Comparison of ENCODE assay signal across 9 cellular contexts in the genomic region with DNA sequence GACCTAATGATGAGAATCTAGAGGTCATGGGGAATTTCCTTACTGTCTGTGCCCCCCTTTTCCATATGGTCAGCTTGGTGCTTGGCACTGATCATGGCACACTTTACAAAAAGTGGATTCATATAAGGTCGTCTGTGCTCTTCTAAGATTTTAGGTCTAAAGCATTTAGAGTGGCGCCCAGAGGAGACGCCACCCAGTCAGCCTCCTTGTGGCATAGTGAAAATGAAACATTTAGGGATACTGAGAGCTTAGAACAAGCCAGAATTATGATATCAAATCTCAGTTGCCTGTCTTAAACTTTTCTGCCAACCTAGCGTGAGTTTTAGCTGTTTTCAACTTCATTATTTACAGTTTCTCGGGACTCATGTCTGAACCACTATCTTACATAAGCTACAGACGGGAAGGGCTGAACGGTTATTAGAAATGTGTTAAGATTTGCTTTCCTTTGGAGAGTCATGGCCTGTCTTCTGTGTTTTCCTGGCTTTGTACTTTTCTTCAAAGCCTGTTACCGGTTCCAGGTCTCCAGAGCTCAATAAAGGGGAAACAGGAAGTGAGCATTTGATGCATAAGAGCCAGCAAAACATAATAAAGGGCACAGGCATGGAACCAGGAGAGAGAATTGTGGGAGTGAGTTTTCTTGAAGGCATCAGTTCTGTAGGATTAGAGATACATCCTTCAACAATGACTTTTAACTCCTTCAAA. TPM values are rescaled to one million over a fixed set of nuclear protein-coding genes. Genes with fewer than 3 reads are reported as not detected.
DNase-seq lines count a peak whose midpoint lies in the region; ATAC-seq and TF ChIP-seq lines count a peak whose summit lies in the region.
"Had no signal": no experiment of that assay in that cellular context is flagged by ENCODE, and none has a peak within 500 bp of the region (broad histone marks: within the 10 kb centered on the region; RNA-seq: fewer than 3 reads in every experiment).

No MANE protein-coding gene starts in this region.

- H3K4ac ChIP-seq in IMR-90 (ENCODE audit: low read depth, low read length) = peak overlapping the region; percentile 74

- peaks cover 25 to 69% of the 10 kb centered on the region in 2 experiments for H3K79me1 ChIP-seq in IMR-90 (ENCODE audit: low read depth in 1 of 2, low read length in 2 of 2)

- peak; percentile 11 to 28 for DNase-seq in activated CD4-positive, alpha-beta T cell treated with anti-CD3 and anti-CD28 coated beads, Interleukin-2, amount 50 U/mL, for 48 hours
- DNase-seq in activated CD4-positive, alpha-beta T cell treated with anti-CD3 and anti-CD28 coated beads, Interleukin-2, amount 50 U/mL, for 4 hours = no peak
- DNase-seq in IMR-90 (no peak), dermis blood vessel endothelial cell (peak; percentile 86), SIG-M5 (lab: John Stamatoyannopoulos, UW) (no peak), NCI-H187 treated with DMSO at 0.1 percent for 48 hours (lab: John Stamatoyannopoulos, UW) (no peak)

- TF ChIP-seq RAD21 in IMR-90 (IDR thresholded peaks at IDR 0.05; ENCODE audit: low read length) = no peak

- dilution Hi-C loops in IMR-90 (cut with HindIII; ENCODE audit: low sequenced_read_pairs, unreplicated experiment) = no loop called here

- H4K20me1 ChIP-seq in IMR-90 (ENCODE audit: insufficient read depth, low read length) = peaks cover 20% of the 10 kb centered on the region

- H2BK120ac ChIP-seq in IMR-90 (ENCODE audit: low read depth, low read length) = peak overlapping the region; percentile 39

- POLR2A ChIA-PET in IMR-90 (lab: Charles Lee; ENCODE audit: unreplicated experiment) = interaction anchor here (0.6 kb wide), 1 partner anchor 13 kb away, joined by 3 read pairs; no protein-coding TSS in a partner anchor

- in situ Hi-C loops in IMR-90 (cut with MboI; ENCODE audit: low sequenced_read_pairs) = loop anchor here (5.0 kb wide), 1 partner anchor 75 kb away; no protein-coding TSS in a partner anchor

- H3K4me2 ChIP-seq in IMR-90 (ENCODE audit: low read depth, low read length) = peak overlapping the region; percentile 81; the same call in 1 of the 2 replicates

- no TSS peak for BruUV-seq in IMR-90 (replicated peaks; lab: Mats Ljungman, UMichigan)

- H4K8ac ChIP-seq in IMR-90 (ENCODE audit: low read depth in 2 of 2, low read length in 2 of 2) = peak overlapping the region; percentile 9 to 47; a peak in 1 of 4 replicates

- TF ChIP-seq CTCF in IMR-90 (conservative IDR thresholded peaks at IDR 0.05; ENCODE audit: low read depth, low read length) = no peak

- H3K9ac ChIP-seq in IMR-90 (ENCODE audit: low read depth, low read length) (no peak overlapping the region), skeletal muscle tissue (ENCODE audit: low read depth in 1 of 3, low read length in 3 of 3) (peak overlapping the region; percentile 16 to 47 (median 46))

- ATAC-seq in IMR-90 (ENCODE audit: low read depth) (no peak), GM18861 (IDR thresholded peaks at IDR 0.05; ENCODE audit: unreplicated experiment) (no peak)

- TF ChIP-seq POLR2A in IMR-90 (IDR thresholded peaks at IDR 0.05; ENCODE audit: low read depth, low read length) = no peak

- H3K36me3 ChIP-seq in IMR-90 (ENCODE audit: control insufficient read depth, insufficient read depth, low read length) (no peaks in the 10 kb centered on the region), skeletal muscle tissue (ENCODE audit: control insufficient read depth in 3 of 3, insufficient read depth in 3 of 3, low read length in 3 of 3) (no peaks in the 10 kb centered on the region)
- H3K36me3 ChIP-seq: neutrophil had no signal

- H2BK15ac ChIP-seq in IMR-90 (ENCODE audit: low read depth, low read length) = peak overlapping the region; percentile 25; the same call in 1 of the 3 replicates

- peaks cover 14% of the 10 kb centered on the region for H3K9me1 ChIP-seq in IMR-90 (ENCODE audit: insufficient read depth, low read length)

- peak overlapping the region; percentile 55; the same call in 1 of the 2 replicates for H3K23ac ChIP-seq in IMR-90 (ENCODE audit: low read depth, low read length)

- H4K5ac ChIP-seq in IMR-90 (ENCODE audit: low read depth, low read length) = peak overlapping the region; percentile 43; the same call in 1 of the 2 replicates

- peak overlapping the region; percentile 33; the same call in 1 of the 2 replicates for H4K91ac ChIP-seq in IMR-90 (ENCODE audit: insufficient read depth, low read depth, low read length)

- CTCF ChIA-PET in IMR-90 (lab: Yijun Ruan, JAX) = interaction anchor here (0.8 to 1.5 kb wide), 2 partner anchors 31 to 99 kb away, joined by 3 to 4 read pairs; no protein-coding TSS in a partner anchor

- no peaks in the 10 kb centered on the region for H3K9me3 ChIP-seq in IMR-90 (ENCODE audit: control insufficient read depth, insufficient read depth, low read length)
- no peaks in the 10 kb centered on the region for H3K9me3 ChIP-seq in skeletal muscle tissue (ENCODE audit: control insufficient read depth in 3 of 3, low read length in 3 of 3)
- H3K9me3 ChIP-seq: neutrophil had no signal

- 0 out of 2 replicates have a peak overlapping the region, but pooled peaks have one; percentile 14 for H3K27ac ChIP-seq in IMR-90 (ENCODE audit: insufficient read depth, low read length)
- peak overlapping the region; percentile 88 for H3K27ac ChIP-seq in skeletal muscle tissue (ENCODE audit: low read depth, low read length)
- H3K27ac ChIP-seq: neutrophil had no signal

- peak overlapping the region; percentile 50 for H2AK5ac ChIP-seq in IMR-90 (ENCODE audit: low read depth, low read length)

- no peaks in the 10 kb centered on the region for H3K27me3 ChIP-seq in IMR-90 (ENCODE audit: control insufficient read depth, insufficient read depth, low read length)
- no peaks in the 10 kb centered on the region for H3K27me3 ChIP-seq in skeletal muscle tissue (ENCODE audit: control insufficient read depth in 3 of 3, insufficient read depth in 3 of 3, low read length in 3 of 3)
- H3K27me3 ChIP-seq: neutrophil had no signal

- H3K56ac ChIP-seq in IMR-90 (ENCODE audit: extremely low read depth, insufficient read depth, low read length) = no peak overlapping the region

- H3K4me3 ChIP-seq in IMR-90 (ENCODE audit: insufficient read depth, low read depth, low read length) (no peak overlapping the region), skeletal muscle tissue (ENCODE audit: low read length in 3 of 3) (peak overlapping the region in 1 of 3 donors; percentile 46)

- WGBS in IMR-90 (ENCODE audit: extremely low coverage in 2 of 2, insufficient read length in 1 of 2), 2 experiments = 90% methylated on average over 2 of the region's 8 CpGs; no CpG with 5 or more reads in 1 of the 2 experiments

- peak overlapping the region; percentile 57 for H3K14ac ChIP-seq in IMR-90 (replicated peaks; ENCODE audit: low read depth, low read length)

- H2AFZ ChIP-seq in IMR-90 (replicated peaks; ENCODE audit: low read length, poor library complexity) = no peak overlapping the region

- H2BK20ac ChIP-seq in IMR-90 (ENCODE audit: low read depth, low read length) = peak overlapping the region; percentile 64; the same call in 1 of the 2 replicates

- peaks cover 12% of the 10 kb centered on the region for H3K4me1 ChIP-seq in IMR-90 (ENCODE audit: control insufficient read depth, insufficient read depth, low read length)
- H3K4me1 ChIP-seq in skeletal muscle tissue (ENCODE audit: control insufficient read depth in 3 of 3, insufficient read depth in 3 of 3, low read length in 3 of 3) = peaks cover 19 to 31% (median 27%) of the 10 kb centered on the region in 3 donors

- intact Hi-C loops in IMR-90 (cut with micrococcal nuclease) = loop anchor here (5.0 kb wide), 1 partner anchor 75 kb away; no protein-coding TSS in a partner anchor

- H3K18ac ChIP-seq in IMR-90 (ENCODE audit: low read depth, low read length) = peak overlapping the region; percentile 30; the same call in 1 of the 2 replicates

- peak overlapping the region; percentile 65 for H2BK5ac ChIP-seq in IMR-90 (ENCODE audit: low read depth, low read length, poor library complexity, severe bottlenecking)

- peak overlapping the region; percentile 29 for H2AK9ac ChIP-seq in IMR-90 (replicated peaks; ENCODE audit: low read depth, low read length, poor library complexity)

TF ChIP-seq in IMR-90, 13 proteins besides CTCF, POLR2A, EP300 and RAD21 (continues in another document):
- TF ChIP-seq MAFK (IDR thresholded peaks at IDR 0.05; ENCODE audit: low read depth, low read length) = no peak
- TF ChIP-seq, protein P1, sequence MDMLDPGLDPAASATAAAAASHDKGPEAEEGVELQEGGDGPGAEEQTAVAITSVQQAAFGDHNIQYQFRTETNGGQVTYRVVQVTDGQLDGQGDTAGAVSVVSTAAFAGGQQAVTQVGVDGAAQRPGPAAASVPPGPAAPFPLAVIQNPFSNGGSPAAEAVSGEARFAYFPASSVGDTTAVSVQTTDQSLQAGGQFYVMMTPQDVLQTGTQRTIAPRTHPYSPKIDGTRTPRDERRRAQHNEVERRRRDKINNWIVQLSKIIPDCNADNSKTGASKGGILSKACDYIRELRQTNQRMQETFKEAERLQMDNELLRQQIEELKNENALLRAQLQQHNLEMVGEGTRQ (IDR thresholded peaks at IDR 0.05; ENCODE audit: low read depth, low read length) = no peak
- TF ChIP-seq BHLHE40 (IDR thresholded peaks at IDR 0.05; ENCODE audit: low read depth, low read length) = no peak
- TF ChIP-seq CEBPB (IDR thresholded peaks at IDR 0.05; ENCODE audit: low read depth, low read length) = no peak
- no peak for TF ChIP-seq CHD1 (IDR thresholded peaks at IDR 0.05; ENCODE audit: low read depth, low read length)
- TF ChIP-seq FOS (IDR thresholded peaks at IDR 0.05; ENCODE audit: low read depth, low read length) = no peak
- no peak for TF ChIP-seq SMC3 (IDR thresholded peaks at IDR 0.05; ENCODE audit: low read depth, low read length)
- TF ChIP-seq RFX5 (IDR thresholded peaks at IDR 0.05; ENCODE audit: low read depth, low read length) = no peak

RNA-seq across cellular contexts. Expression of a gene that starts 13.7 kb away (rescaled TPM):
- 8.2 and 9.7 TPM in 2 replicates for total RNA-seq in IMR-90 (2012; rRNA removed)
- 20.7 and 24.9 TPM in 2 replicates for polyA plus RNA-seq in IMR-90 (2012; rRNA removed)
- polyA plus RNA-seq in IMR-90 (2012; cell fraction: cytosol; rRNA removed) = 20.3 and 39.9 TPM in 2 replicates
- polyA plus RNA-seq in IMR-90 (2012; cell fraction: nucleus; rRNA removed; ENCODE audit: low replicate concordance) = 46.3 and 57.6 TPM in 2 replicates
- 29.9 and 35.7 TPM in 2 replicates for total RNA-seq in dermis blood vessel endothelial cell
- 7.8 TPM for total RNA-seq in skeletal muscle tissue

RNA-seq across cellular contexts. Expression of a gene that starts 27.6 kb away (rescaled TPM):
- total RNA-seq in IMR-90 (2012; rRNA removed) (23.9 and 29.4 TPM in 2 replicates), dermis blood vessel endothelial cell (10.3 and 16.3 TPM in 2 replicates), skeletal muscle tissue (16.7 TPM)
- polyA plus RNA-seq in IMR-90 (2012; rRNA removed) = 37.5 and 44.6 TPM in 2 replicates
- 15.4 and 30.7 TPM in 2 replicates for polyA plus RNA-seq in IMR-90 (2012; cell fraction: cytosol; rRNA removed)
- polyA plus RNA-seq in IMR-90 (2012; cell fraction: nucleus; rRNA removed; ENCODE audit: low replicate concordance) = 148 and 198 TPM in 2 replicates

Comparison
In these comparisons a context has a peak if more than half of its experiments do, and no peak if none do; other contexts are left out.
1. DNase-seq: peak in activated CD4-positive, alpha-beta T cell treated with anti-CD3 and anti-CD28 coated beads, Interleukin-2, amount 50 U/mL, for 48 hours (2 of 2) and dermis blood vessel endothelial cell (single experiment); none in activated CD4-positive, alpha-beta T cell treated with anti-CD3 and anti-CD28 coated beads, Interleukin-2, amount 50 U/mL, for 4 hours (0 of 2), IMR-90 (single experiment), SIG-M5 (single experiment) and NCI-H187 treated with DMSO at 0.1 percent for 48 hours (single experiment).